In the genomic region with DNA sequence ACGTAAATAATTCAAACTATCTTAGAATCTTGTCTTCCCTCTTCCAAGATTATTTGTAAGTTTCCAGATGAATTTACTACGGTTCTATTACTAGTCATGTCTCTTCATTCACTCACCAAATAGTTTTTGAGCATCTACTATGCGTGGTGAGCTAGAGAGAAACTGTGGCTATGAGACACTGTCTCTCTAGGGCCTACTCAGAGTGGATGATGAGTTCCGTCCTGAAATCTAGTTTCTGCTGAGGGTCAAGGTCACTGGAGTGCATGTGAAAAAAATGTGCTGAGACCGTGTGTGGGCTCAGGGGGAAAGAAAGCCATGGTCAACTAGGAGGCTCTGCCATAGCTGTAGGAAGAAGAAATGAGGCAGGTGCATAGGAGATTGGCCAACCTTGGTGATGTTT, we compare ENCODE assay signal across 16 cellular contexts.
DNase-seq lines count a peak whose midpoint lies in the region; ATAC-seq and TF ChIP-seq lines count a peak whose summit lies in the region.
"Had no signal": no experiment of that assay in that cellular context is flagged by ENCODE, and none has a peak within 500 bp of the region (broad histone marks: within the 10 kb centered on the region; RNA-seq: fewer than 3 reads in every experiment).

No MANE protein-coding gene starts in this region.

- H3K9me3 Mint-ChIP-seq in activated CD8-positive, alpha-beta T cell treated with anti-CD3 and anti-CD28 coated beads, Interleukin-2, amount 10 ng/mL, durations not matched to agents 7 days and 5 days (ENCODE audit: insufficient read depth): no peaks in the 10 kb centered on the region
- peaks cover 6% of the 10 kb centered on the region for H3K9me3 Mint-ChIP-seq in activated CD8-positive, alpha-beta T cell treated with anti-CD3 and anti-CD28 coated beads for 36 hours
- H3K9me3 Mint-ChIP-seq in naive B cell: peaks cover 7 to 13% (median 10%) of the 10 kb centered on the region in 7 donors
- H3K9me3 Mint-ChIP-seq: activated T-helper 2 cell treated with anti-CD3 and anti-CD28 coated beads, Interferon-gamma antibody, Interleukin-2, Interleukin-4, amounts not matched to agents 10 μg/mL and 5 μg/mL and 100 μg/mL, durations not matched to agents 14 hours and 24 hours and 36 hours had no signal

- no peak for DNase-seq in activated CD8-positive, alpha-beta T cell treated with anti-CD3 and anti-CD28 coated beads, Interleukin-2, amount 10 ng/mL, durations not matched to agents 7 days and 5 days
- DNase-seq in activated CD8-positive, alpha-beta T cell treated with anti-CD3 and anti-CD28 coated beads for 36 hours: no peak
- DNase-seq in naive B cell: no peak
- no peak for DNase-seq in stimulated activated CD4-positive, alpha-beta T cell treated with anti-CD3 and anti-CD28 coated beads, Interleukin-4, amount 100 ng/mL, for 24 hours
- no peak for DNase-seq in CD1c-positive myeloid dendritic cell (ENCODE audit: extremely low spot score)
- DNase-seq in osteoblast (ENCODE audit: insufficient read length, low spot score, missing footprints): no peak
- DNase-seq: activated CD4-positive, alpha-beta T cell treated with anti-CD3 and anti-CD28 coated beads for 48 hours; body of pancreas; GOT3; left ventricle myocardium inferior; NCI-H1436 treated with DMSO at 0.1 percent for 48 hours; stimulated activated CD4-positive, alpha-beta T cell treated with anti-CD3 and anti-CD28 coated beads, Interleukin-15, amount 100 ng/mL, for 24 hours had no signal

- H2AFZ ChIP-seq in osteoblast (ENCODE audit: low read length): no peak overlapping the region

- H4K20me1 ChIP-seq in osteoblast (ENCODE audit: insufficient read depth, low read length): no peaks in the 10 kb centered on the region

- H3K36me3 Mint-ChIP-seq in activated CD8-positive, alpha-beta T cell treated with anti-CD3 and anti-CD28 coated beads, Interleukin-2, amount 10 ng/mL, durations not matched to agents 7 days and 5 days (ENCODE audit: low read depth): peaks cover 6% of the 10 kb centered on the region
- H3K36me3 Mint-ChIP-seq in activated CD8-positive, alpha-beta T cell treated with anti-CD3 and anti-CD28 coated beads for 36 hours (ENCODE audit: low read depth): no peaks in the 10 kb centered on the region
- peaks cover 0 to 20% of the 10 kb centered on the region in 2 donors for H3K36me3 Mint-ChIP-seq in naive B cell

- ATAC-seq in activated CD8-positive, alpha-beta T cell treated with anti-CD3 and anti-CD28 coated beads, Interleukin-2, amount 10 ng/mL, durations not matched to agents 7 days and 5 days: no peak
- ATAC-seq in activated CD8-positive, alpha-beta T cell treated with anti-CD3 and anti-CD28 coated beads for 36 hours: no peak
- ATAC-seq in GM19463 (IDR thresholded peaks at IDR 0.05; ENCODE audit: unreplicated experiment) (peak; percentile 59), HG03159 (IDR thresholded peaks at IDR 0.05; ENCODE audit: unreplicated experiment) (peak; percentile 63), naive B cell (ENCODE audit: low read depth in 2 of 2) (no peak)
- ATAC-seq: body of pancreas, Panc1 had no signal

- intact Hi-C loops in activated CD8-positive, alpha-beta T cell treated with anti-CD3 and anti-CD28 coated beads for 36 hours (cut with micrococcal nuclease): no loop called here

- no peaks in the 10 kb centered on the region for H3K27me3 Mint-ChIP-seq in activated CD8-positive, alpha-beta T cell treated with anti-CD3 and anti-CD28 coated beads, Interleukin-2, amount 10 ng/mL, durations not matched to agents 7 days and 5 days (ENCODE audit: low read depth)
- H3K27me3 Mint-ChIP-seq in activated CD8-positive, alpha-beta T cell treated with anti-CD3 and anti-CD28 coated beads for 36 hours: no peaks in the 10 kb centered on the region
- no peaks in the 10 kb centered on the region for H3K27me3 Mint-ChIP-seq in naive B cell

- POLR2A ChIA-PET in activated CD8-positive, alpha-beta T cell treated with anti-CD3 and anti-CD28 coated beads, Interleukin-2, amount 10 ng/mL, durations not matched to agents 7 days and 5 days (lab: Charles Lee): interaction anchor here (1.0 to 2.2 kb wide), 2 partner anchors 20 kb away, joined by 5 to 8 read pairs; no protein-coding TSS in a partner anchor
- POLR2A ChIA-PET in activated CD8-positive, alpha-beta T cell treated with anti-CD3 and anti-CD28 coated beads for 36 hours (lab: Charles Lee): interaction anchor here (1.4 kb wide), 1 partner anchor 16 kb away, joined by 3 read pairs; no protein-coding TSS in a partner anchor

- H3K27ac Mint-ChIP-seq in activated CD8-positive, alpha-beta T cell treated with anti-CD3 and anti-CD28 coated beads, Interleukin-2, amount 10 ng/mL, durations not matched to agents 7 days and 5 days: peak overlapping the region; percentile 50
- no peak overlapping the region for H3K27ac Mint-ChIP-seq in activated CD8-positive, alpha-beta T cell treated with anti-CD3 and anti-CD28 coated beads for 36 hours
- H3K27ac Mint-ChIP-seq in naive B cell: peak overlapping the region in 4 of 6 donors; percentile 6 to 82 (median 39)
- H3K27ac Mint-ChIP-seq: activated T-helper 2 cell treated with anti-CD3 and anti-CD28 coated beads, Interferon-gamma antibody, Interleukin-2, Interleukin-4, amounts not matched to agents 10 μg/mL and 5 μg/mL and 100 μg/mL, durations not matched to agents 14 hours and 24 hours and 36 hours had no signal

- no peaks in the 10 kb centered on the region for H3K79me2 ChIP-seq in osteoblast (ENCODE audit: insufficient read depth, low read length)

- H3K4me2 ChIP-seq in osteoblast (ENCODE audit: insufficient read depth, low read length): no peak overlapping the region

- H3K9me3 ChIP-seq in osteoblast (ENCODE audit: low read depth, low read length): no peaks in the 10 kb centered on the region
- H3K9me3 ChIP-seq: body of pancreas, left ventricle myocardium inferior had no signal

- peaks cover 34% of the 10 kb centered on the region for H3K4me1 Mint-ChIP-seq in activated CD8-positive, alpha-beta T cell treated with anti-CD3 and anti-CD28 coated beads, Interleukin-2, amount 10 ng/mL, durations not matched to agents 7 days and 5 days (ENCODE audit: low read depth)
- H3K4me1 Mint-ChIP-seq in activated CD8-positive, alpha-beta T cell treated with anti-CD3 and anti-CD28 coated beads for 36 hours (ENCODE audit: low read depth): peaks cover 48% of the 10 kb centered on the region
- H3K4me1 Mint-ChIP-seq in naive B cell: peaks cover 18 to 31% (median 20%) of the 10 kb centered on the region in 3 donors

- H3K4me3 Mint-ChIP-seq in activated CD8-positive, alpha-beta T cell treated with anti-CD3 and anti-CD28 coated beads, Interleukin-2, amount 10 ng/mL, durations not matched to agents 7 days and 5 days: no peak overlapping the region
- no peak overlapping the region for H3K4me3 Mint-ChIP-seq in activated CD8-positive, alpha-beta T cell treated with anti-CD3 and anti-CD28 coated beads for 36 hours
- H3K4me3 Mint-ChIP-seq in naive B cell: peak overlapping the region in 2 of 8 donors; percentile 10 to 29

- no peak for TF ChIP-seq CTCF in activated CD8-positive, alpha-beta T cell treated with anti-CD3 and anti-CD28 coated beads for 36 hours (IDR thresholded peaks at IDR 0.05)
- TF ChIP-seq CTCF in osteoblast (IDR thresholded peaks at IDR 0.05; ENCODE audit: extremely low read depth, low read depth, low read length): no peak

- H3K27me3 ChIP-seq in osteoblast (ENCODE audit: insufficient read depth, low read length): peaks cover 14% of the 10 kb centered on the region
- H3K27me3 ChIP-seq: body of pancreas had no signal

- no peak overlapping the region for H3K27ac ChIP-seq in osteoblast (ENCODE audit: low read depth, low read length)
- H3K27ac ChIP-seq: body of pancreas, left ventricle myocardium inferior had no signal

- H3K4me3 ChIP-seq in osteoblast (ENCODE audit: insufficient read depth, low read length): no peak overlapping the region
- H3K4me3 ChIP-seq: body of pancreas, left ventricle myocardium inferior had no signal

- no peaks in the 10 kb centered on the region for H3K4me1 ChIP-seq in osteoblast (ENCODE audit: insufficient read depth, low read length)
- H3K4me1 ChIP-seq: body of pancreas, left ventricle myocardium inferior had no signal

- no peaks in the 10 kb centered on the region for H3K36me3 ChIP-seq in osteoblast (ENCODE audit: insufficient read depth, low read length)
- H3K36me3 ChIP-seq: left ventricle myocardium inferior had no signal

- CTCF ChIA-PET in activated CD8-positive, alpha-beta T cell treated with anti-CD3 and anti-CD28 coated beads, Interleukin-2, amount 10 ng/mL, durations not matched to agents 7 days and 5 days (lab: Charles Lee): interaction anchor here (2.0 kb wide), 1 partner anchor 14 kb away, joined by 6 read pairs; no protein-coding TSS in a partner anchor
- CTCF ChIA-PET in activated CD8-positive, alpha-beta T cell treated with anti-CD3 and anti-CD28 coated beads for 36 hours (lab: Charles Lee): interaction anchor here (0.9 to 1.0 kb wide), 2 partner anchors 19 to 59 kb away, joined by 3 to 4 read pairs; no protein-coding TSS in a partner anchor

Comparison
In these comparisons a context has a peak if more than half of its experiments do, and no peak if none do; other contexts are left out.
1. ATAC-seq: peak in GM19463 (single experiment) and HG03159 (single experiment); none in activated CD8-positive, alpha-beta T cell treated with anti-CD3 and anti-CD28 coated beads, Interleukin-2, amount 10 ng/mL, durations not matched to agents 7 days and 5 days (single experiment), activated CD8-positive, alpha-beta T cell treated with anti-CD3 and anti-CD28 coated beads for 36 hours (single experiment) and naive B cell (0 of 2).